Comparison of ENCODE assay signal across 8 cellular contexts in genomic region chr6:25050356-25050755, GRCh38.
DNase-seq lines count a peak whose midpoint lies in the region; ATAC-seq lines count a peak whose summit lies in the region.

No MANE protein-coding gene starts in this region.

- H3K27ac ChIP-seq in mesodermal cell (ENCODE audit: low read depth, low read length, severe bottlenecking), result peak overlapping the region; percentile 46

- H3K4me1 ChIP-seq in mesodermal cell (ENCODE audit: control insufficient read depth, insufficient read depth, low read length, poor library complexity, severe bottlenecking), result peaks cover 25% of the 10 kb centered on the region

- WGBS in mesodermal cell (ENCODE audit: insufficient coverage in 2 of 2), 2 experiments, result 83 to 100% methylated on average over 1 of the region's 6 CpGs

- DNase-seq in DMS79 treated with DMSO at 0.1 percent for 48 hours (lab: John Stamatoyannopoulos, UW), result peak; percentile 71
- DNase-seq in NCI-H526 treated with DMSO at 0.1 percent for 48 hours (lab: John Stamatoyannopoulos, UW), result peak; percentile 86
- DNase-seq in activated gamma-delta T cell treated with anti-CD3 and anti-CD28 coated beads, Interleukin-2, amount 50 U/mL, for 16 hours (ENCODE audit: low read depth), result peak; percentile 47
- no peak for DNase-seq in COLO668 (lab: John Stamatoyannopoulos, UW; ENCODE audit: unreplicated experiment)
- DNase-seq in NCI-H1417 (lab: John Stamatoyannopoulos, UW), result no peak
- no peak for DNase-seq in left lobe of liver (ENCODE audit: low spot score)

- no peaks in the 10 kb centered on the region for H3K36me3 ChIP-seq in mesodermal cell (ENCODE audit: control insufficient read depth, insufficient read depth, low read length)

- no peak overlapping the region for H3K4me3 ChIP-seq in mesodermal cell (ENCODE audit: extremely low read depth, insufficient read depth, low read length, poor library complexity, severe bottlenecking)

- ATAC-seq in left lobe of liver (no peak), GM18511 (IDR thresholded peaks at IDR 0.05; ENCODE audit: unreplicated experiment) (no peak)

- no peaks in the 10 kb centered on the region for H3K9me3 ChIP-seq in mesodermal cell (ENCODE audit: control insufficient read depth, low read length)

Comparison
In these comparisons a context has a peak if more than half of its experiments do, and no peak if none do; other contexts are left out.
1. DNase-seq: peak in DMS79 treated with DMSO at 0.1 percent for 48 hours (single experiment), NCI-H526 treated with DMSO at 0.1 percent for 48 hours (single experiment) and activated gamma-delta T cell treated with anti-CD3 and anti-CD28 coated beads, Interleukin-2, amount 50 U/mL, for 16 hours (single experiment); none in COLO668 (single experiment), NCI-H1417 (0 of 3) and left lobe of liver (single experiment).